Comparison of ENCODE assay signal across 12 cellular contexts in genomic region chr11:44427432-44427831, GRCh38.
DNase-seq lines count a peak whose midpoint lies in the region; ATAC-seq, FAIRE-seq and TF ChIP-seq lines count a peak whose summit lies in the region.
"Had no signal": no experiment of that assay in that cellular context is flagged by ENCODE, and none has a peak within 500 bp of the region (broad histone marks: within the 10 kb centered on the region; RNA-seq: fewer than 3 reads in every experiment).

No MANE protein-coding gene starts in this region.

- in situ Hi-C loops in Panc1 (cut with HindIII; ENCODE audit: low pct_unique_long_range_greater_than_20kb, low sequenced_read_pairs) = no loop called here

- H3K27ac ChIP-seq in Panc1 (ENCODE audit: low read length) (no peak overlapping the region), body of pancreas (no peak overlapping the region)
- H3K27ac ChIP-seq: ovary had no signal

- H3K4me1 ChIP-seq in Panc1 (ENCODE audit: control insufficient read depth, insufficient read depth, low read length) (no peaks in the 10 kb centered on the region), body of pancreas (no peaks in the 10 kb centered on the region)

- WGBS in body of pancreas, 2 donors = 34 to 44% methylated on average over 8 of the region's 8 CpGs

- no TSS peak for BruUV-seq in Panc1 (replicated peaks; lab: Mats Ljungman, UMichigan)

- no peaks in the 10 kb centered on the region for H3K9me3 ChIP-seq in Panc1 (ENCODE audit: control insufficient read depth, insufficient read depth, low read depth, low read length)
- H3K9me3 ChIP-seq in body of pancreas = no peaks in the 10 kb centered on the region
- H3K9me3 ChIP-seq: ovary had no signal

- POLR2A ChIA-PET in Panc1 (lab: Charles Lee) = no interaction called here

- peak; percentile 35 for TF ChIP-seq CTCF in GM12865 (IDR thresholded peaks at IDR 0.05; ENCODE audit: insufficient read depth, low read depth, low read length, missing control alignments)
- TF ChIP-seq CTCF in Panc1 (IDR thresholded peaks at IDR 0.05) = peak; percentile 77
- TF ChIP-seq CTCF in body of pancreas (IDR thresholded peaks at IDR 0.05) = no peak

- H3K27me3 ChIP-seq in Panc1 (ENCODE audit: control insufficient read depth, insufficient read depth, low read length) (peaks cover 4% of the 10 kb centered on the region; the same call in 1 of the 2 replicates), body of pancreas (no peaks in the 10 kb centered on the region)
- H3K27me3 ChIP-seq: ovary had no signal

- TF ChIP-seq POLR2A in GM12892 (IDR thresholded peaks at IDR 0.05; ENCODE audit: low read depth, low read length) (no peak), body of pancreas (IDR thresholded peaks at IDR 0.05) (no peak)

- no peak for FAIRE-seq in GM12892 (lab: Jason Lieb, UNC)

- peak; percentile 20 for DNase-seq in NCI-H748 (lab: John Stamatoyannopoulos, UW; ENCODE audit: unreplicated experiment)
- no peak for DNase-seq in NCI-H748 treated with DMSO at 0.1 percent for 48 hours (lab: John Stamatoyannopoulos, UW)
- DNase-seq in GM12865 (ENCODE audit: low read depth) = no peak
- no peak for DNase-seq in Panc1 (ENCODE audit: low read depth, low spot score)
- DNase-seq in germinal center (ENCODE audit: low spot score) = peak; percentile 18
- DNase-seq in GM12892 (ENCODE audit: insufficient read length) = no peak
- DNase-seq in body of pancreas = no peak
- no peak for DNase-seq in epidermal melanocyte (ENCODE audit: insufficient read length, low spot score)
- DNase-seq: anterior cingulate cortex, NCI-H1105, ovary, T-helper 17 cell had no signal

- no peak for ATAC-seq in Panc1
- ATAC-seq in body of pancreas = no peak
- ATAC-seq: T-helper 17 cell had no signal

- no peaks in the 10 kb centered on the region for H3K36me3 ChIP-seq in Panc1 (ENCODE audit: control insufficient read depth, insufficient read depth, low read length)
- no peaks in the 10 kb centered on the region for H3K36me3 ChIP-seq in body of pancreas (replicated peaks in 1 of 2; ENCODE audit: insufficient read depth in 1 of 2, low read depth in 2 of 2)
- H3K36me3 ChIP-seq: ovary had no signal

- CTCF ChIA-PET in Panc1 (lab: Charles Lee) = no interaction called here

- intact Hi-C loops in Panc1 (cut with micrococcal nuclease; ENCODE audit: unreplicated experiment) (no loop called here), body of pancreas (cut with DNase I) (no loop called here)

- H3K4me3 ChIP-seq in GM12865 (ENCODE audit: low read depth, low read length) (no peak overlapping the region), Panc1 (ENCODE audit: low read depth in 2 of 2, low read length in 2 of 2) (no peak overlapping the region), body of pancreas (no peak overlapping the region)
- H3K4me3 ChIP-seq: ovary had no signal

Comparison
In these comparisons a context has a peak if more than half of its experiments do, and no peak if none do; other contexts are left out.
1. DNase-seq: peak in NCI-H748 (single experiment) and germinal center (single experiment); none in NCI-H748 treated with DMSO at 0.1 percent for 48 hours (single experiment), GM12865 (single experiment), Panc1 (single experiment), GM12892 (single experiment), body of pancreas (0 of 4) and epidermal melanocyte (single experiment).
2. CTCF ChIP-seq: peak in GM12865 (single experiment) and Panc1 (single experiment); none in body of pancreas (0 of 7).